Comparison of ENCODE assay signal across 15 cellular contexts in the genomic region with DNA sequence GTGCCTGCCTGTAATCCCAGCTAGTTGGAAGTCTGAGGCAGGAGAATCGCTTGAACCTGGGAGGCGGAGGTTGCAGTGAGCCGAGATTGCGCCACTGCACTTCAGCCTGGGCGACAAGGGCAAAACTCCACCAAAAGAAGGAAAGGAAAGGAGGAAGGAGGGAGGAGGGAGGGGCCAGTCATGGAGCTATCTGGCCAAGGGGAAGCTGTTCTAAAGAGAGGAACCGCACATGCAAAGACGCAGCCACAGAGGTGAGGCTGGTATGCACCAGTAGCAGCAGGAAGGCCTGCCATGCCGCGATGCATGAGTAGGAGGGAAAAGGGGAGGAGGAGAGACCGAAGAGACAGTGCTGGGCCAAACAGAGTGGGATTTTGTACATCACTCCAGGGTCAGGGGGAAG. TPM values are rescaled to one million over a fixed set of nuclear protein-coding genes. Genes with fewer than 3 reads are reported as not detected.
DNase-seq lines count a peak whose midpoint lies in the region; ATAC-seq and TF ChIP-seq lines count a peak whose summit lies in the region.
"Had no signal": no experiment of that assay in that cellular context is flagged by ENCODE, and none has a peak within 500 bp of the region (broad histone marks: within the 10 kb centered on the region; RNA-seq: fewer than 3 reads in every experiment).

No MANE protein-coding gene starts in this region.

- no peaks in the 10 kb centered on the region for H4K20me1 ChIP-seq in OCI-LY7 (ENCODE audit: insufficient read depth, low read length)

- no peak overlapping the region for H3K27ac ChIP-seq in HUES6 (ENCODE audit: low read depth, low read length)
- H3K27ac ChIP-seq in OCI-LY7 (ENCODE audit: low read depth, low read length, poor library complexity, severe bottlenecking): peak overlapping the region; percentile 59
- no peak overlapping the region for H3K27ac ChIP-seq in lower lobe of right lung
- no peak overlapping the region for H3K27ac ChIP-seq in adrenal gland
- H3K27ac ChIP-seq: tibial nerve had no signal

- CTCF ChIA-PET in OCI-LY7 (lab: Charles Lee; ENCODE audit: unreplicated experiment): no interaction called here

- peak; percentile 49 to 59 for ATAC-seq in lower lobe of right lung
- no peak for ATAC-seq in stimulated activated naive CD8-positive, alpha-beta T cell treated with anti-CD3 and anti-CD28 coated beads, Interleukin-15, Interleukin-2, amounts not matched to agents 100 U/mL and 50 U/mL, for 24 hours
- ATAC-seq: activated CD8-positive, alpha-beta memory T cell treated with anti-CD3 and anti-CD28 coated beads, Interleukin-2, amount 10 ng/mL, durations not matched to agents 7 days and 5 days had no signal

- 71 to 75% (median 72%) methylated on average over 10 of the region's 10 CpGs for WGBS in adrenal gland, 4 donors

- no peak for TF ChIP-seq POLR2A in adrenal gland (IDR thresholded peaks at IDR 0.05)

- H3K27me3 ChIP-seq in HUES6 (ENCODE audit: control insufficient read depth, insufficient read depth, low read length) (no peaks in the 10 kb centered on the region), lower lobe of right lung (ENCODE audit: low read depth) (no peaks in the 10 kb centered on the region), adrenal gland (no peaks in the 10 kb centered on the region)
- H3K27me3 ChIP-seq: tibial nerve had no signal

- peak overlapping the region; percentile 50 for H3K4me2 ChIP-seq in OCI-LY7 (ENCODE audit: low read length)

- no peaks in the 10 kb centered on the region for H3K9me3 ChIP-seq in HUES6 (ENCODE audit: control insufficient read depth, insufficient read depth, low read depth, low read length)
- H3K9me3 ChIP-seq in OCI-LY7 (ENCODE audit: low read length): no peaks in the 10 kb centered on the region
- H3K9me3 ChIP-seq in lower lobe of right lung: no peaks in the 10 kb centered on the region
- H3K9me3 ChIP-seq in adrenal gland (replicated peaks in 1 of 3): no peaks in the 10 kb centered on the region
- H3K9me3 ChIP-seq: tibial nerve had no signal

- H3K36me3 ChIP-seq in HUES6 (ENCODE audit: control insufficient read depth, insufficient read depth, low read length): no peaks in the 10 kb centered on the region
- H3K36me3 ChIP-seq in OCI-LY7 (ENCODE audit: insufficient read depth, low read length): no peaks in the 10 kb centered on the region
- no peaks in the 10 kb centered on the region for H3K36me3 ChIP-seq in lower lobe of right lung
- H3K36me3 ChIP-seq in adrenal gland (replicated peaks in 1 of 2): no peaks in the 10 kb centered on the region
- H3K36me3 ChIP-seq: tibial nerve had no signal

- peak overlapping the region; percentile 4 for H3K9ac ChIP-seq in HUES6 (ENCODE audit: low read length)

- intact Hi-C loops in OCI-LY7 (cut with micrococcal nuclease; ENCODE audit: unreplicated experiment) (no loop called here), lower lobe of right lung (cut with DNase I) (no loop called here), adrenal gland (cut with DNase I) (no loop called here)

- H3K4me1 ChIP-seq in HUES6 (ENCODE audit: control insufficient read depth, insufficient read depth, low read length): peaks cover 54% of the 10 kb centered on the region
- H3K4me1 ChIP-seq in OCI-LY7 (ENCODE audit: insufficient read depth, low read length, poor library complexity, severe bottlenecking): peaks cover 32% of the 10 kb centered on the region
- H3K4me1 ChIP-seq in lower lobe of right lung: peaks cover 10% of the 10 kb centered on the region
- no peaks in the 10 kb centered on the region for H3K4me1 ChIP-seq in adrenal gland (replicated peaks in 1 of 2)

- peak overlapping the region; percentile 59 for H2AFZ ChIP-seq in OCI-LY7 (ENCODE audit: low read length)

- peak; percentile 29 to 57 for DNase-seq in AML-193 (lab: John Stamatoyannopoulos, UW)
- peak; percentile 29 for DNase-seq in OCI-LY7 (ENCODE audit: low spot score)
- DNase-seq in lower lobe of right lung: no peak
- no peak for DNase-seq in GM10266 (ENCODE audit: extremely low spot score)
- no peak for DNase-seq in activated effector memory CD4-positive, alpha-beta T cell treated with Interleukin-2 at 50 U/mL for 16 hours
- DNase-seq in adrenal gland: no peak
- DNase-seq in stimulated activated naive CD8-positive, alpha-beta T cell treated with anti-CD3 and anti-CD28 coated beads, Interleukin-15, Interleukin-2, amounts not matched to agents 100 U/mL and 50 U/mL, for 24 hours: no peak
- DNase-seq: activated CD4-positive, CD25-positive, alpha-beta regulatory T cell; activated CD8-positive, alpha-beta memory T cell treated with anti-CD3 and anti-CD28 coated beads, Interleukin-2, amount 10 ng/mL, durations not matched to agents 7 days and 5 days; cortex of kidney; HCEC 1CT; NCI-H1092 treated with DMSO at 0.1 percent for 48 hours; OCI-M1 had no signal

- no TSS peak for BruUV-seq in OCI-LY7 (replicated peaks; lab: Mats Ljungman, UMichigan)

- POLR2A ChIA-PET in OCI-LY7 (lab: Charles Lee): interaction anchor here (0.5 to 1.5 kb wide), 2 partner anchors 37 to 1892 kb away, joined by 3 to 4 read pairs; no protein-coding TSS in a partner anchor

- TF ChIP-seq CTCF in OCI-LY7 (conservative IDR thresholded peaks at IDR 0.05; ENCODE audit: low read length) (no peak), lower lobe of right lung (IDR thresholded peaks at IDR 0.05) (no peak), GM10266 (IDR thresholded peaks at IDR 0.05; ENCODE audit: control insufficient read depth, insufficient read depth, low read depth, missing control alignments) (no peak), adrenal gland (IDR thresholded peaks at IDR 0.05) (no peak)

- H3K4me3 ChIP-seq in HUES6 (ENCODE audit: low read depth, low read length) (no peak overlapping the region), OCI-LY7 (ENCODE audit: low read depth, low read length, poor library complexity, severe bottlenecking) (peak overlapping the region; percentile 7), lower lobe of right lung (no peak overlapping the region), adrenal gland (no peak overlapping the region)
- H3K4me3 ChIP-seq: tibial nerve had no signal

- H3K79me2 ChIP-seq in OCI-LY7 (ENCODE audit: insufficient read depth, low read depth, low read length): no peaks in the 10 kb centered on the region

- H3K9me2 ChIP-seq in OCI-LY7 (ENCODE audit: insufficient read depth, low read length): no peaks in the 10 kb centered on the region

RNA-seq across cellular contexts. Expression of a gene that starts 35.9 kb away (rescaled TPM):
- 131 and 150 TPM in 2 replicates for total RNA-seq in OCI-LY7 (2014; rRNA removed; shearing (Covaris generic))
- total RNA-seq in OCI-LY7 (2022) (104 and 105 TPM in 2 replicates), lower lobe of right lung (105 TPM), adrenal gland (100 to 1,000 TPM in 4 of 8 donors, 10 to 100 TPM in 4; 11.0 to 173 (median 93.4) TPM)
- polyA plus RNA-seq in adrenal gland: 100 to 1,000 TPM in 1 of 3 donors, 10 to 100 TPM in 2; 37.7 to 204 (median 79.4) TPM

RNA-seq across cellular contexts. Expression of a gene that starts 55.3 kb away (rescaled TPM):
- total RNA-seq in OCI-LY7 (2014; rRNA removed; shearing (Covaris generic)): 3.2 and 3.5 TPM in 2 replicates
- total RNA-seq in OCI-LY7 (2022): 10.9 and 11.1 TPM in 2 replicates
- 9.1 TPM for total RNA-seq in lower lobe of right lung
- 10 to 100 TPM in 6 of 8 donors, 1 to 10 TPM in 2; 8.0 to 16.6 (median 11.3) TPM for total RNA-seq in adrenal gland
- polyA plus RNA-seq in adrenal gland: 1 to 10 TPM; 3.9 to 5.4 (median 4.2) TPM

Comparison
In these comparisons a context has a peak if more than half of its experiments do, and no peak if none do; other contexts are left out.
1. DNase-seq: peak in AML-193 (2 of 2) and OCI-LY7 (single experiment); none in lower lobe of right lung (single experiment), GM10266 (single experiment), activated effector memory CD4-positive, alpha-beta T cell treated with Interleukin-2 at 50 U/mL for 16 hours (single experiment), adrenal gland (0 of 7) and stimulated activated naive CD8-positive, alpha-beta T cell treated with anti-CD3 and anti-CD28 coated beads, Interleukin-15, Interleukin-2, amounts not matched to agents 100 U/mL and 50 U/mL, for 24 hours (single experiment).